Comparison of ENCODE assay signal across 8 cellular contexts in the genomic region with DNA sequence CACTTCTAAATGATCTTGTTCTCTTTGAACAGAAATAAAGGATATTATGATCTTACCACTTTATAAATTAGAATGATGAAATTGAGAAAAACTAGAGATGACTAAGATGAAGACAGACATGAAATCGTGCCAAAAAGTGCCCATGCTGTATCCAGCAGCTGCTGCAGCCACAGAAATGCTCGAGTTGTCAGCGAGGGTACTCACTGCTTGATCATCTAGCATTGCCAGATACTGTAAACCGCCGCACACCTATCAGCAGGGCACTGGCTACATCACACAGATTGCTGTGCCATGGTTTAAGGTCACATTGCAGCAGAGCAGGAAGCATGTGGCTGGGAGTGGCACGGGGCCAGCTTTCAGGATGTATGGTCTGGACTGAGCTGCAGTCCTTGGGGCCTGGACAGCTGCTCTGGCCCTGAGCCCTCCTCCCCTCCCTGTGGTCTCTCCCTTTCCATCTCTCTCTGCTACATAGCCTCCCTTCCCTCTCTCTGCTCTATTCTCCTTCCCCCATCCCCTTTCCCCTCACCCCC. TPM values are rescaled to one million over a fixed set of nuclear protein-coding genes. Genes with fewer than 3 reads are reported as not detected.
A peak's percentile ranks its signal among the peaks of the same experiment; 100 is the strongest.
DNase-seq lines count a peak whose midpoint lies in the region; ATAC-seq and TF ChIP-seq lines count a peak whose summit lies in the region.

No MANE protein-coding gene starts in this region.

- intact Hi-C loops in stomach (cut with DNase I; ENCODE audit: low total_unique reads) = no loop called here

- TF ChIP-seq CTCF in fibroblast of the aortic adventitia (IDR thresholded peaks at IDR 0.05; ENCODE audit: insufficient read depth, low read length) = no peak
- no peak for TF ChIP-seq CTCF in stomach (IDR thresholded peaks at IDR 0.05)

- H3K9me3 ChIP-seq in stomach = no peaks in the 10 kb centered on the region

- TF ChIP-seq EP300 in stomach (IDR thresholded peaks at IDR 0.05) = no peak

- WGBS in stomach, 5 donors = 15 to 27% (median 17%) methylated on average over 5 to 6 of the region's 6 CpGs

- peaks cover 0 to 13% (median 5%) of the 10 kb centered on the region in 4 donors for H3K4me1 ChIP-seq in stomach

- DNase-seq in NCI-H2227 (lab: John Stamatoyannopoulos, UW; ENCODE audit: unreplicated experiment) = peak; percentile 20
- no peak for DNase-seq in NCI-H2227 treated with DMSO at 0.1 percent for 48 hours (lab: John Stamatoyannopoulos, UW)
- peak; percentile 27 for DNase-seq in RKO (ENCODE audit: low spot score)
- peak; percentile 95 for DNase-seq in fibroblast of the aortic adventitia (ENCODE audit: low read depth)
- peak; percentile 80 for DNase-seq in stomach

- no peaks in the 10 kb centered on the region for H3K36me3 ChIP-seq in stomach

- peaks cover 0 to 12% (median 0%) of the 10 kb centered on the region in 3 donors for H3K27me3 ChIP-seq in stomach

- H3K4me3 ChIP-seq in fibroblast of the aortic adventitia (ENCODE audit: low read depth, low read length) = no peak overlapping the region
- H3K4me3 ChIP-seq in stomach = no peak overlapping the region

- no peak for TF ChIP-seq POLR2A in stomach (IDR thresholded peaks at IDR 0.05)

- no peak overlapping the region for H3K27ac ChIP-seq in stomach

- ATAC-seq in GM18511 (IDR thresholded peaks at IDR 0.05; ENCODE audit: unreplicated experiment) (no peak), HG02884 (IDR thresholded peaks at IDR 0.05; ENCODE audit: unreplicated experiment) (no peak), GM19467 (IDR thresholded peaks at IDR 0.05; ENCODE audit: unreplicated experiment) (no peak)

RNA-seq across cellular contexts. Expression of gene SEPTIN5, which starts 51.0 kb away (rescaled TPM):
- total RNA-seq in fibroblast of the aortic adventitia (ENCODE audit: low replicate concordance) (18.4 and 62.3 TPM in 2 replicates), stomach (10 to 100 TPM in 3 of 5 donors, 1 to 10 TPM in 2; 1.2 to 38.8 (median 13.9) TPM)
- polyA plus RNA-seq in stomach = 10 to 100 TPM in 2 of 3 donors, 1 to 10 TPM in 1; 8.2 to 16.0 (median 11.1) TPM

RNA-seq across cellular contexts. Expression of gene GP1BB, which starts 60.0 kb away (rescaled TPM):
- 2.1 and 20.1 TPM in 2 replicates for total RNA-seq in fibroblast of the aortic adventitia (ENCODE audit: low replicate concordance)
- total RNA-seq in stomach = 10 to 100 TPM in 1 of 5 donors, 1 to 10 TPM in 2, not detected in 2; 2.4 to 27.8 (median 9.3) TPM
- 10 to 100 TPM in 1 of 3 donors, 1 to 10 TPM in 2; 5.5 to 12.4 (median 8.0) TPM for polyA plus RNA-seq in stomach
